ENCODE assay signal across 8 cellular contexts in the genomic region with DNA sequence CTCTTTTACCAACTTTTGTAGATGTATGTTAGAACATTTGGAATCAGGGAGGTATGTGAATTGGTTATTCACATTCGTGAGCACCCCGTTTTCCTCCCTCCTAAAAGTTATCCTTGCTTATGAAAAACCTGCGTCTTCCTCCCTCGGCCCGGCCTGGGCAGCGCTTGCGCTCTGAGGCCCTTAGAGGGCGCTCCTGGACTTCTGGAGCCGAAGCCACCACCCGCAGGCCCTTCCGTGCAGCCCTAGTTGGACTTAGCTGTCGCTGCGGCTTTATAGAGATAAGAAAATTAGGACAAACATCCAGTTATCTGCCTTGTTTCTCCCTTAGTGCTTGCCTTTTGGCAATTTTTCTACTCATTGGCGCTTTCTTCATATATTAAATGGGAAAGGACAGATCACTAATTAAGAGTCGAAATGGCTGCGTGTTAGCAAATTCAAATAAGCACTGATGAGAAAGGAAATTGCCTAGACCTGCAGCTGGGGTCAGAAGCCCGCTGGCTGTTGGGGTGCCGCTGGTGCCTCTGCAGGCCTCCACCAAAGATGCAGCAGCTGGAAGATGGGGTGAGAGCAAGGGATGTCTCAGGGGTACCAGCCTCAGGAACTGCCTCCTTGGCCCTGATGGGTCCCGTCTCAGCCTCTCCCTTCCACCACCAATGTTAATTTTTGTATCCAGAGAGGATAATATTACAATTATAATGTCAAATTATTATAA. TPM values are rescaled to one million over a fixed set of nuclear protein-coding genes. Genes with fewer than 3 reads are reported as not detected.
DNase-seq lines count a peak whose midpoint lies in the region; ATAC-seq and TF ChIP-seq lines count a peak whose summit lies in the region.

No MANE protein-coding gene starts in this region.

- no peaks in the 10 kb centered on the region for H3K36me3 ChIP-seq in liver (ENCODE audit: control insufficient read depth in 4 of 4, insufficient read depth in 3 of 4, low read depth in 1 of 4, low read length in 3 of 4)

- no peak overlapping the region for H3K9ac ChIP-seq in liver (ENCODE audit: low read depth in 1 of 2, low read length in 2 of 2)

- H3K27me3 ChIP-seq in liver (ENCODE audit: control insufficient read depth in 4 of 4, insufficient read depth in 4 of 4, low read length in 3 of 4): peaks cover 0 to 20% (median 8%) of the 10 kb centered on the region in 4 donors

- no peaks in the 10 kb centered on the region for H3K9me3 Mint-ChIP-seq in activated CD4-positive, alpha-beta T cell treated with anti-CD3 and anti-CD28 coated beads, Interleukin-2, amount 10 ng/mL, durations not matched to agents 24 days and 14 days
- no peaks in the 10 kb centered on the region for H3K9me3 Mint-ChIP-seq in chondrocyte (ENCODE audit: low read depth)

- in situ Hi-C loops in GM13977 (cut with MboI; ENCODE audit: low pct_unique_long_range_greater_than_20kb, low sequenced_read_pairs, unreplicated experiment): no loop called here

- DNase-seq in 8988T (peak; percentile 68), GM13977 (ENCODE audit: low spot score) (peak; percentile 76), NCI-H226 (peak; percentile 59), chondrocyte (ENCODE audit: low spot score) (no peak)
- DNase-seq in activated CD4-positive, alpha-beta T cell treated with anti-CD3 and anti-CD28 coated beads, Interleukin-2, amount 10 ng/mL, durations not matched to agents 24 days and 14 days: peak; percentile 90
- peak; percentile 23 to 42 (median 42) for DNase-seq in stimulated activated CD4-positive, alpha-beta T cell treated with anti-CD3 and anti-CD28 coated beads, TNF-alpha, amount 100 ng/mL, for 4 hours (ENCODE audit: low read depth in 3 of 3)

- peak; percentile 94 to 96 for TF ChIP-seq RAD21 in liver (IDR thresholded peaks at IDR 0.05)

- 13% methylated on average over 19 of the region's 19 CpGs for WGBS in liver

- no peaks in the 10 kb centered on the region for H3K36me3 Mint-ChIP-seq in activated CD4-positive, alpha-beta T cell treated with anti-CD3 and anti-CD28 coated beads, Interleukin-2, amount 10 ng/mL, durations not matched to agents 24 days and 14 days (ENCODE audit: low read depth)
- peaks cover 2% of the 10 kb centered on the region for H3K36me3 Mint-ChIP-seq in chondrocyte (ENCODE audit: low read depth)

- H3K4me3 ChIP-seq in liver (ENCODE audit: low read depth in 1 of 3, low read length in 3 of 3): no peak overlapping the region

- TF ChIP-seq CTCF in GM13977 (IDR thresholded peaks at IDR 0.05; ENCODE audit: extremely low read depth, insufficient read depth, missing control alignments) (peak; percentile 97), chondrocyte (IDR thresholded peaks at IDR 0.05) (peak; percentile 95), liver (IDR thresholded peaks at IDR 0.05; ENCODE audit: low read depth, low read length, missing input control) (peak; percentile 86)

- H3K27me3 Mint-ChIP-seq in activated CD4-positive, alpha-beta T cell treated with anti-CD3 and anti-CD28 coated beads, Interleukin-2, amount 10 ng/mL, durations not matched to agents 24 days and 14 days: peaks cover 64% of the 10 kb centered on the region
- H3K27me3 Mint-ChIP-seq in chondrocyte (ENCODE audit: low read depth): peaks cover 12% of the 10 kb centered on the region

- intact Hi-C loops in activated CD4-positive, alpha-beta T cell treated with anti-CD3 and anti-CD28 coated beads, Interleukin-2, amount 10 ng/mL, durations not matched to agents 24 days and 14 days (cut with micrococcal nuclease): loop anchor here (2.0 to 5.0 kb wide), 3 partner anchors 78 to 480 kb away; no protein-coding TSS in a partner anchor

- H3K4me1 ChIP-seq in liver (ENCODE audit: control insufficient read depth in 4 of 4, insufficient read depth in 4 of 4, low read length in 3 of 4): peaks cover 2 to 11% (median 6%) of the 10 kb centered on the region in 4 donors

- peak; percentile 74 for ATAC-seq in HG03097 (IDR thresholded peaks at IDR 0.05; ENCODE audit: low FRiP score, unreplicated experiment)

- H3K9me3 ChIP-seq in liver (ENCODE audit: control insufficient read depth in 4 of 4, low read length in 3 of 4): no peaks in the 10 kb centered on the region

- H3K27ac ChIP-seq in liver (ENCODE audit: low read depth in 1 of 2, low read length in 2 of 2): no peak overlapping the region

- no peak overlapping the region for H3K27ac Mint-ChIP-seq in activated CD4-positive, alpha-beta T cell treated with anti-CD3 and anti-CD28 coated beads, Interleukin-2, amount 10 ng/mL, durations not matched to agents 24 days and 14 days
- no peak overlapping the region for H3K27ac Mint-ChIP-seq in chondrocyte (ENCODE audit: unreplicated experiment)

- no peak overlapping the region for H3K4me3 Mint-ChIP-seq in activated CD4-positive, alpha-beta T cell treated with anti-CD3 and anti-CD28 coated beads, Interleukin-2, amount 10 ng/mL, durations not matched to agents 24 days and 14 days
- H3K4me3 Mint-ChIP-seq in chondrocyte (ENCODE audit: unreplicated experiment): peak overlapping the region; percentile 8

- peaks cover 5% of the 10 kb centered on the region for H3K4me1 Mint-ChIP-seq in activated CD4-positive, alpha-beta T cell treated with anti-CD3 and anti-CD28 coated beads, Interleukin-2, amount 10 ng/mL, durations not matched to agents 24 days and 14 days
- H3K4me1 Mint-ChIP-seq in chondrocyte (ENCODE audit: low read depth): peaks cover 35% of the 10 kb centered on the region

TF ChIP-seq in liver, 16 proteins besides CTCF, POLR2A, EP300 and RAD21:
- TF ChIP-seq TAF1 (conservative IDR thresholded peaks at IDR 0.05) (no peak), HNF4A (conservative IDR thresholded peaks at IDR 0.05) (peak in 1 of 2 donors; percentile 8)

RNA-seq across cellular contexts. Expression of gene FNDC1, which starts 5.2 kb away (rescaled TPM):
- not detected in 2 replicates for total RNA-seq in activated CD4-positive, alpha-beta T cell treated with anti-CD3 and anti-CD28 coated beads, Interleukin-2, amount 10 ng/mL, durations not matched to agents 24 days and 14 days
- 10.5 to 13.8 TPM (median 12.8 TPM) in 3 replicates for total RNA-seq in chondrocyte
- under 1 TPM; 0.17 to 0.47 TPM for total RNA-seq in liver
- polyA plus RNA-seq in liver: under 1 TPM in 1 of 2 donors, not detected in 1; 0.10 TPM
